Comparison of ENCODE assay signal across 8 cellular contexts in genomic region chr10:58460157-58460556, GRCh38. TPM values are rescaled to one million over a fixed set of nuclear protein-coding genes. Genes with fewer than 3 reads are reported as not detected.
"Had no signal": no experiment of that assay in that cellular context is flagged by ENCODE, and none has a peak within 500 bp of the region (broad histone marks: within the 10 kb centered on the region; RNA-seq: fewer than 3 reads in every experiment).

No MANE protein-coding gene starts in this region.

- DNase-seq: KBM-7, KG1 had no signal

- H3K4me3 ChIP-seq: K562 had no signal

- H3K27ac ChIP-seq: HL-60, KMS-11 had no signal

- FAIRE-seq: HTR-8/SVneo, K562 had no signal

- H3K4me2 ChIP-seq: KMS-11 had no signal

- H3K9ac ChIP-seq: KMS-11 had no signal

- ATAC-seq: K562 had no signal

RNA-seq across cellular contexts. Expression of gene BICC1, which starts 52.5 kb away (rescaled TPM):
- total RNA-seq: HT-29, K562 had no signal
- polyA plus RNA-seq: IgD-negative memory B cell, K562 had no signal
